14 cellular contexts compared by ENCODE assay signal in genomic region chr16:23254338-23254737, GRCh38. TPM values are rescaled to one million over a fixed set of nuclear protein-coding genes. Genes with fewer than 3 reads are reported as not detected.
DNase-seq lines count a peak whose midpoint lies in the region; TF ChIP-seq lines count a peak whose summit lies in the region.
"Had no signal": no experiment of that assay in that cellular context is flagged by ENCODE, and none has a peak within 500 bp of the region (broad histone marks: within the 10 kb centered on the region; RNA-seq: fewer than 3 reads in every experiment).

No MANE protein-coding gene starts in this region.

- H3K36me3 ChIP-seq in MG63 = no peaks in the 10 kb centered on the region
- H3K36me3 ChIP-seq in mammary epithelial cell (ENCODE audit: insufficient read depth, low read length) = no peaks in the 10 kb centered on the region
- H3K36me3 ChIP-seq: HAP-1 had no signal

- dilution Hi-C loops in mammary epithelial cell (cut with HindIII; ENCODE audit: low sequenced_read_pairs) = no loop called here

- H3K4me3 ChIP-seq in MG63 (no peak overlapping the region), mammary epithelial cell (replicated peaks in 1 of 3; ENCODE audit: insufficient read depth in 1 of 3, low read depth in 2 of 3, low read length in 3 of 3) (no peak overlapping the region), skeletal muscle cell (ENCODE audit: low read depth, low read length) (no peak overlapping the region)
- H3K4me3 ChIP-seq: HAP-1, SK-N-MC had no signal

- H3K27ac ChIP-seq in mammary epithelial cell (ENCODE audit: insufficient read depth, low read depth, low read length) = peak overlapping the region; percentile 25
- H3K27ac ChIP-seq: SK-N-MC had no signal

- 2% methylated on average over 4 of the region's 4 CpGs for WGBS in mammary epithelial cell (ENCODE audit: low coverage, missing lambda C conversion rate)

- peak overlapping the region; percentile 27 for H3K4me2 ChIP-seq in mammary epithelial cell (ENCODE audit: insufficient read depth, low read depth, low read length)

- no TSS peak for BruUV-seq in mammary epithelial cell (replicated peaks; lab: Mats Ljungman, UMichigan)

- intact Hi-C loops in mammary epithelial cell (cut with micrococcal nuclease) = no loop called here

- CTCF ChIA-PET in mammary epithelial cell (lab: Charles Lee; ENCODE audit: low non-redundant PET) = no interaction called here

- peaks cover 40% of the 10 kb centered on the region for H3K4me1 ChIP-seq in mammary epithelial cell (ENCODE audit: insufficient read depth, low read length)
- H3K4me1 ChIP-seq: HAP-1 had no signal

- peak overlapping the region; percentile 73 for H2AFZ ChIP-seq in mammary epithelial cell (ENCODE audit: low read depth, low read length)

- no peak for TF ChIP-seq CTCF in mammary epithelial cell (conservative IDR thresholded peaks at IDR 0.05 in 1 of 2, IDR thresholded peaks at IDR 0.05 in 1 of 2; ENCODE audit: extremely low read depth in 1 of 2, insufficient read depth in 1 of 2, low read depth in 1 of 2, low read length in 2 of 2)

- no peaks in the 10 kb centered on the region for H3K79me2 ChIP-seq in mammary epithelial cell (ENCODE audit: insufficient read depth, low read length)

- H3K27me3 ChIP-seq in MG63 (no peaks in the 10 kb centered on the region), mammary epithelial cell (ENCODE audit: insufficient read depth, low read length) (no peaks in the 10 kb centered on the region)

- no peaks in the 10 kb centered on the region for H4K20me1 ChIP-seq in mammary epithelial cell (ENCODE audit: insufficient read depth, low read length)

- in situ Hi-C loops in mammary epithelial cell (cut with MboI; ENCODE audit: low sequenced_read_pairs in 2 of 2) = no loop called here

- no peak overlapping the region for H3K9ac ChIP-seq in mammary epithelial cell (ENCODE audit: insufficient read depth, low read length)

- H3K9me3 ChIP-seq in MG63 = peaks cover 5% of the 10 kb centered on the region; the same call in 1 of the 2 replicates
- H3K9me3 ChIP-seq in mammary epithelial cell (replicated peaks; ENCODE audit: insufficient read depth, low read length) = no peaks in the 10 kb centered on the region
- H3K9me3 ChIP-seq: HAP-1 had no signal

- DNase-seq in activated CD4-positive, alpha-beta T cell treated with anti-CD3 and anti-CD28 coated beads for 48 hours = peak; percentile 6
- DNase-seq in activated CD4-positive, alpha-beta T cell treated with anti-CD3 and anti-CD28 coated beads for 4 hours = no peak
- DNase-seq in MG63 (peak; percentile 39), mammary epithelial cell (peak; percentile 88), skeletal muscle cell (ENCODE audit: low read depth) (peak; percentile 0), NCI-H524 treated with DMSO at 0.1 percent for 48 hours (lab: John Stamatoyannopoulos, UW) (no peak), NCI-H1436 treated with DMSO at 0.1 percent for 48 hours (lab: John Stamatoyannopoulos, UW) (no peak), HUDEP-2 (lab: John Stamatoyannopoulos, UW; ENCODE audit: unreplicated experiment in 76 of 76) (no peak)
- DNase-seq: Karpas-422; NCI-H226; stimulated activated CD4-positive, alpha-beta T cell treated with anti-CD3 and anti-CD28 coated beads, Interleukin-12 subunit alpha, Interleukin-12 subunit beta, amount 100 ng/mL, for 4 hours had no signal

RNA-seq across cellular contexts. Expression of gene SCNN1B, which starts 47.8 kb away (rescaled TPM):
- not detected in 2 replicates for total RNA-seq in MG63 (2014; rRNA removed; shearing (Covaris generic); ENCODE audit: low replicate concordance)
- total RNA-seq in mammary epithelial cell = 1 to 10 TPM in 1 of 2 donors, under 1 TPM in 1; 0.80 to 3.0 TPM
- 0.90 TPM for polyA plus RNA-seq in mammary epithelial cell
- polyA minus RNA-seq in mammary epithelial cell = not detected
- total RNA-seq: naive thymus-derived CD8-positive, alpha-beta T cell had no signal
- polyA plus RNA-seq: naive thymus-derived CD8-positive, alpha-beta T cell had no signal

Comparison
In these comparisons a context has a peak if more than half of its experiments do, and no peak if none do; other contexts are left out.
1. DNase-seq: peak in activated CD4-positive, alpha-beta T cell treated with anti-CD3 and anti-CD28 coated beads for 48 hours (single experiment), MG63 (single experiment), mammary epithelial cell (single experiment) and skeletal muscle cell (single experiment); none in activated CD4-positive, alpha-beta T cell treated with anti-CD3 and anti-CD28 coated beads for 4 hours (0 of 2), NCI-H524 treated with DMSO at 0.1 percent for 48 hours (single experiment), NCI-H1436 treated with DMSO at 0.1 percent for 48 hours (single experiment) and HUDEP-2 (0 of 76).